8 cellular contexts compared by ENCODE assay signal in genomic region chr14:101665478-101666078, GRCh38.
DNase-seq lines count a peak whose midpoint lies in the region; ATAC-seq, FAIRE-seq and TF ChIP-seq lines count a peak whose summit lies in the region.

No MANE protein-coding gene starts in this region.

- H3K9ac ChIP-seq in HepG2 (ENCODE audit: insufficient read depth, low read depth, low read length) = no peak overlapping the region

- FAIRE-seq in HepG2 (lab: Jason Lieb, UNC) = peak; percentile 60

- POLR2A ChIA-PET in HepG2 (lab: Yijun Ruan, JAX) = no interaction called here

- intact Hi-C loops in HepG2 (cut with micrococcal nuclease; ENCODE audit: unreplicated experiment) = loop anchor here (5.0 kb wide), 1 partner anchor 1283 kb away; no protein-coding TSS in a partner anchor

- H3K79me2 ChIP-seq in HepG2 (ENCODE audit: insufficient read depth, low read length) = no peaks in the 10 kb centered on the region

- H2AFZ ChIP-seq in HepG2 (ENCODE audit: low read length) = no peak overlapping the region

- CTCF ChIA-PET in HepG2 (lab: Yijun Ruan, JAX; ENCODE audit: low intra/inter-chr PET ratio, low total read pairs) = interaction anchor here (1.1 to 1.4 kb wide), 2 partner anchors 759 to 1019 kb away, joined by 3 to 5 read pairs; no protein-coding TSS in a partner anchor

- H3K27ac ChIP-seq in HepG2 (ENCODE audit: extremely low read length, insufficient read depth, low read length) = no peak overlapping the region

- in situ Hi-C loops in HepG2 (cut with HindIII; ENCODE audit: extremely low pct_ligation_motif_present, low pct_unique_long_range_greater_than_20kb) = loop anchor here (10.0 kb wide), 1 partner anchor 761 kb away; the partner anchor contains the start of gene RTL1

- H3K4me1 ChIP-seq in HepG2 (ENCODE audit: insufficient read depth, low read length) = no peaks in the 10 kb centered on the region

- peak; percentile 2 for DNase-seq in DMS114 treated with DMSO at 0.1 percent for 48 hours (lab: John Stamatoyannopoulos, UW; ENCODE audit: unreplicated experiment)
- peak; percentile 67 for DNase-seq in HPDE6-E6E7 (ENCODE audit: extremely low spot score)
- peak; percentile 55 for DNase-seq in OCI-M1 (lab: John Stamatoyannopoulos, UW)
- peak; percentile 70 for DNase-seq in astrocyte of the hippocampus (ENCODE audit: low read depth, low spot score)
- peak; percentile 32 for DNase-seq in HepG2 (ENCODE audit: low spot score)

- no peak overlapping the region for H3K4me2 ChIP-seq in HepG2 (ENCODE audit: low read depth, low read length)

- H3K27me3 ChIP-seq in HepG2 (ENCODE audit: control insufficient read depth in 1 of 2, insufficient read depth in 2 of 2, low read length in 2 of 2) = peaks cover 0 to 6% of the 10 kb centered on the region in 2 experiments; a peak in 1 of 5 replicates

- ATAC-seq in HepG2 (peak; percentile 56), HG03108 (IDR thresholded peaks at IDR 0.05; ENCODE audit: unreplicated experiment) (no peak), GM18858 (IDR thresholded peaks at IDR 0.05; ENCODE audit: unreplicated experiment) (no peak), GM18861 (IDR thresholded peaks at IDR 0.05; ENCODE audit: unreplicated experiment) (no peak)

- TF ChIP-seq RAD21 in HepG2 (CRISPR knock-in tag; IDR thresholded peaks at IDR 0.05) = peak; percentile 33; the same call in 1 of the 2 replicates

- no peaks in the 10 kb centered on the region for H3K36me3 ChIP-seq in HepG2 (replicated peaks in 1 of 2; ENCODE audit: control insufficient read depth in 1 of 2, insufficient read depth in 2 of 2, low read length in 2 of 2)

- peak; percentile 67 for TF ChIP-seq CTCF in HepG2 (CRISPR knock-in tag; IDR thresholded peaks at IDR 0.05)

- H4K20me1 ChIP-seq in HepG2 (ENCODE audit: insufficient read depth, low read length) = no peaks in the 10 kb centered on the region

- WGBS in HepG2 (ENCODE audit: low lambda C conversion rate) = 3% methylated on average over 3 of the region's 3 CpGs

- H3K9me3 ChIP-seq in HepG2 (ENCODE audit: low read length) = peaks cover 15% of the 10 kb centered on the region

- no peak for TF ChIP-seq POLR2A in HepG2 (IDR thresholded peaks at IDR 0.05; ENCODE audit: insufficient read depth in 1 of 2, low read depth in 2 of 2, low read length in 2 of 2)

- BruUV-seq in HepG2 (replicated peaks; lab: Mats Ljungman, UMichigan) = no TSS peak

- H3K4me3 ChIP-seq in HepG2 (replicated peaks in 1 of 3; ENCODE audit: insufficient read depth in 1 of 3, low read depth in 2 of 3, low read length in 3 of 3) = no peak overlapping the region

- TF ChIP-seq EP300 in HepG2 (IDR thresholded peaks at IDR 0.05; ENCODE audit: low read depth in 2 of 2, low read length in 2 of 2) (no peak), HepG2 (CRISPR knock-in tag; IDR thresholded peaks at IDR 0.05; ENCODE audit: borderline replicate concordance) (no peak)

TF ChIP-seq in HepG2, 621 proteins besides CTCF, POLR2A, EP300 and RAD21:
- TF ChIP-seq NCOA2 (CRISPR knock-in tag; IDR thresholded peaks at IDR 0.05) (no peak), TBX3 (IDR thresholded peaks at IDR 0.05; ENCODE audit: borderline replicate concordance) (no peak), ZNF34 (CRISPR knock-in tag; IDR thresholded peaks at IDR 0.05; ENCODE audit: borderline replicate concordance) (no peak), STAG1 (CRISPR knock-in tag; IDR thresholded peaks at IDR 0.05) (peak; percentile 89), JDP2 (CRISPR knock-in tag; IDR thresholded peaks at IDR 0.05; ENCODE audit: borderline replicate concordance) (no peak), NFE2L2 (IDR thresholded peaks at IDR 0.05; ENCODE audit: low read length) (peak; percentile 8; the same call in 1 of the 2 replicates), SMC3 (IDR thresholded peaks at IDR 0.05; ENCODE audit: low read length) (peak; percentile 64; the same call in 1 of the 2 replicates), RFXANK (CRISPR knock-in tag; IDR thresholded peaks at IDR 0.05) (no peak)

Comparison
In these comparisons a context has a peak if more than half of its experiments do, and no peak if none do; other contexts are left out.
1. DNase-seq: peak in every context shown above with its lines; median percentile 70 in astrocyte of the hippocampus; 67 in HPDE6-E6E7; 55 in OCI-M1; 32 in HepG2; 2 in DMS114 treated with DMSO at 0.1 percent for 48 hours.